Comparison of ENCODE assay signal across 31 cellular contexts in the genomic region with DNA sequence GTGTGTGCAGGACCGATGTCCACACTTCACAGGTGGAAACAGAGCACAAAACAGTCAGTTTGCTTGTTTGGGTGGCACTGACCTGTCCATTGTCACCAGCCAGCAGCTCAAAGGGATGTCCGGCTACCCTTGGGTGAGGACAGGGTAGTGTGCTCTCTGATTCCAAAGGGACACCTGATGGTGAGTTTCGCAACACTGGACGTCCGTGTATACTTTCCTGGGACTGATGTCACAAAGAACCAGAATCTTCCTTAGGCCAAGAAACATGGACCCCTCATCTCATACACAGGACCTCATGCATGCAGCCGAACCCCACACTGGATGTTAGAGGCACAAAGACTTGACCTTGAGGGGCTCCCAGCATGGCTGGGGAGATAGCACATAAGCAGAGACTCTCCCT. TPM values are rescaled to one million over a fixed set of nuclear protein-coding genes. Genes with fewer than 3 reads are reported as not detected.
"Had no signal": no experiment of that assay in that cellular context is flagged by ENCODE, and none has a peak within 500 bp of the region (broad histone marks: within the 10 kb centered on the region; RNA-seq: fewer than 3 reads in every experiment).

No MANE protein-coding gene starts in this region.

- DNase-seq: activated B cell treated with CpG ODN at 0.5 μM for 24 hours; activated CD4-positive, alpha-beta T cell treated with anti-CD3 and anti-CD28 coated beads for 48 hours; activated CD4-positive, alpha-beta T cell treated with anti-CD3 and anti-CD28 coated beads, Interleukin-2, amount 50 U/mL, for 1 hour; activated CD4-positive, alpha-beta T cell treated with anti-CD3 and anti-CD28 coated beads, Interleukin-2, amount 50 U/mL, for 48 hours; activated CD8-positive, alpha-beta memory T cell treated with anti-CD3 and anti-CD28 coated beads for 24 hours; activated CD8-positive, alpha-beta T cell treated with anti-CD3 and anti-CD28 coated beads for 36 hours; activated effector memory CD4-positive, alpha-beta T cell treated with Interleukin-2 at 50 U/mL for 16 hours; activated gamma-delta T cell treated with Interleukin-2 at 50 U/mL for 16 hours; activated naive CD4-positive, alpha-beta T cell treated with anti-CD3 and anti-CD28 coated beads, Interleukin-2, amount 50 U/mL, for 16 hours; activated naive CD4-positive, alpha-beta T cell treated with Interleukin-2 at 50 U/mL for 16 hours; activated T-cell treated with anti-CD3 and anti-CD28 coated beads, Interleukin-2, amount 50 U/mL, for 4 hours; amygdala; aorta; body of pancreas; caudate nucleus; cortex of kidney; dermis blood vessel endothelial cell; effector CD4-positive, alpha-beta T cell; effector memory CD8-positive, alpha-beta T cell; erythroblast; foreskin keratinocyte; gastrocnemius medialis; heart right ventricle; T-helper 17 cell; T1000; WERI-Rb-1 had no signal

- H3K27me3 ChIP-seq: body of pancreas, foreskin keratinocyte had no signal

- H3K9me3 ChIP-seq: body of pancreas, esophagus muscularis mucosa, gastrocnemius medialis, heart right ventricle had no signal

- H3K27ac ChIP-seq: body of pancreas, esophagus muscularis mucosa, foreskin keratinocyte, gastrocnemius medialis, heart right ventricle, WERI-Rb-1 had no signal

- H3K36me3 ChIP-seq: esophagus muscularis mucosa, gastrocnemius medialis, heart right ventricle, WERI-Rb-1 had no signal

- ATAC-seq: activated CD4-positive, CD25-positive, alpha-beta regulatory T cell treated with anti-CD3 and anti-CD28 coated beads, Interleukin-2, amount 50 U/mL, for 24 hours; activated CD8-positive, alpha-beta T cell treated with anti-CD3 and anti-CD28 coated beads for 36 hours; activated T-cell treated with anti-CD3 and anti-CD28 coated beads, Interleukin-2, amount 50 U/mL, for 4 hours; activated T-helper 17 cell treated with anti-CD3 and anti-CD28 coated beads, Interleukin-2, amount 50 U/mL, for 72 hours; body of pancreas; effector memory CD8-positive, alpha-beta T cell; foreskin keratinocyte; gastrocnemius medialis; heart right ventricle; T-helper 17 cell had no signal

- FAIRE-seq: colon had no signal

- H3K4me3 ChIP-seq: body of pancreas, esophagus muscularis mucosa, gastrocnemius medialis, heart right ventricle had no signal

- H3K4me1 ChIP-seq: body of pancreas, esophagus muscularis mucosa, foreskin keratinocyte, gastrocnemius medialis had no signal

RNA-seq across cellular contexts. Expression of a gene that starts 22.2 kb away (rescaled TPM):
- total RNA-seq: activated B cell treated with CpG ODN at 0.5 μM for 24 hours; activated CD8-positive, alpha-beta T cell treated with anti-CD3 and anti-CD28 coated beads for 36 hours; activated T-helper 17 cell treated with anti-CD3 and anti-CD28 coated beads, Interleukin-2, amount 50 U/mL, for 72 hours; aorta; chondrocyte; dermis blood vessel endothelial cell; foreskin keratinocyte; gastrocnemius medialis; heart right ventricle; T-helper 17 cell had no signal
- polyA plus RNA-seq: aorta, foreskin keratinocyte had no signal
